ENCODE assay signal across 26 cellular contexts in genomic region chr9:136557036-136557435, GRCh38.
"Had no signal": no experiment of that assay in that cellular context is flagged by ENCODE, and none has a peak within 500 bp of the region (broad histone marks: within the 10 kb centered on the region; RNA-seq: fewer than 3 reads in every experiment).

No MANE protein-coding gene starts in this region.

- H2AFZ ChIP-seq: neural progenitor cell had no signal

- H3K27me3 ChIP-seq: brain microvascular endothelial cell, gastrocnemius medialis, neural progenitor cell, ovary, right lobe of liver, testis had no signal

- H3K9me3 ChIP-seq: gastrocnemius medialis, left ventricle myocardium inferior, ovary, psoas muscle, right lobe of liver, testis had no signal

- FAIRE-seq: small intestine, TTC549 had no signal

- H3K4me2 ChIP-seq: neural progenitor cell had no signal

- H3K27me3 Mint-ChIP-seq: activated naive CD8-positive, alpha-beta T cell treated with anti-CD3 and anti-CD28 coated beads, Interleukin-2, amount 50 U/mL, for 24 hours; activated T-helper 17 cell treated with anti-CD3 and anti-CD28 coated beads, Interleukin-2, amount 50 U/mL, for 72 hours; stimulated activated naive CD8-positive, alpha-beta T cell treated with anti-CD3 and anti-CD28 coated beads, Interleukin-15, amount 100 ng/mL, for 72 hours had no signal

- H3K4me3 Mint-ChIP-seq: activated CD4-positive, alpha-beta memory T cell treated with anti-CD3 and anti-CD28 coated beads, Interleukin-2, amount 10 ng/mL, durations not matched to agents 7 days and 5 days; activated CD8-positive, alpha-beta memory T cell treated with anti-CD3 and anti-CD28 coated beads, Interleukin-2, amount 10 ng/mL, durations not matched to agents 7 days and 5 days; activated naive CD8-positive, alpha-beta T cell treated with anti-CD3 and anti-CD28 coated beads, Interleukin-2, amount 50 U/mL, for 24 hours; activated T-helper 17 cell treated with anti-CD3 and anti-CD28 coated beads, Interleukin-2, amount 50 U/mL, for 72 hours; naive thymus-derived CD4-positive, alpha-beta T cell; neural progenitor cell; stimulated activated naive CD8-positive, alpha-beta T cell treated with anti-CD3 and anti-CD28 coated beads, Interleukin-15, amount 100 ng/mL, for 72 hours; T-helper 2 cell treated with Interferon-gamma antibody and Interleukin-4, amounts not matched to agents 5 μg/mL and 100 μg/mL, for 36 hours had no signal

- H3K36me3 ChIP-seq: brain microvascular endothelial cell, gastrocnemius medialis, left ventricle myocardium inferior, neural progenitor cell, ovary, right lobe of liver had no signal

- H3K4me3 ChIP-seq: gastrocnemius medialis, left ventricle myocardium inferior, neural progenitor cell, ovary, psoas muscle, right lobe of liver, testis had no signal

- H3K9ac ChIP-seq: neural progenitor cell had no signal

- H3K36me3 Mint-ChIP-seq: neural progenitor cell had no signal

- H3K27ac ChIP-seq: brain microvascular endothelial cell, gastrocnemius medialis, left ventricle myocardium inferior, neural progenitor cell, ovary, psoas muscle, testis had no signal

- ATAC-seq: activated CD8-positive, alpha-beta memory T cell treated with anti-CD3 and anti-CD28 coated beads, Interleukin-2, amount 10 ng/mL, durations not matched to agents 7 days and 5 days; activated naive CD8-positive, alpha-beta T cell treated with anti-CD3 and anti-CD28 coated beads, Interleukin-2, amount 50 U/mL, for 24 hours; activated T-helper 17 cell treated with anti-CD3 and anti-CD28 coated beads, Interleukin-2, amount 50 U/mL, for 72 hours; esophagus mucosa; naive thymus-derived CD4-positive, alpha-beta T cell; stimulated activated naive CD8-positive, alpha-beta T cell treated with anti-CD3 and anti-CD28 coated beads, Interleukin-15, amount 100 ng/mL, for 72 hours had no signal

- DNase-seq: activated CD4-positive, alpha-beta memory T cell treated with anti-CD3 and anti-CD28 coated beads, Interleukin-2, amount 10 ng/mL, durations not matched to agents 7 days and 5 days; activated CD4-positive, alpha-beta T cell treated with anti-CD3 and anti-CD28 coated beads for 48 hours; activated CD8-positive, alpha-beta memory T cell treated with anti-CD3 and anti-CD28 coated beads, Interleukin-2, amount 10 ng/mL, durations not matched to agents 7 days and 5 days; activated naive CD4-positive, alpha-beta T cell treated with Interleukin-2 at 50 U/mL for 16 hours; activated naive CD8-positive, alpha-beta T cell treated with anti-CD3 and anti-CD28 coated beads, Interleukin-2, amount 50 U/mL, for 24 hours; activated T-cell treated with anti-CD3 and anti-CD28 coated beads, Interleukin-2, amount 50 U/mL, for 1 hour; anterior cingulate cortex; brain microvascular endothelial cell; cortex of kidney; effector CD8-positive, alpha-beta T cell; left ventricle myocardium inferior; mesendoderm; naive thymus-derived CD4-positive, alpha-beta T cell; ovary; small intestine; stimulated activated CD4-positive, alpha-beta T cell treated with anti-CD3 and anti-CD28 coated beads, Interleukin-4, amount 100 ng/mL, for 1 hour; stimulated activated naive CD8-positive, alpha-beta T cell treated with anti-CD3 and anti-CD28 coated beads, Interleukin-15, amount 100 ng/mL, for 72 hours; testis had no signal

- H3K4me1 Mint-ChIP-seq: activated T-helper 17 cell treated with anti-CD3 and anti-CD28 coated beads, Interleukin-2, amount 50 U/mL, for 72 hours had no signal

- H3K9me3 Mint-ChIP-seq: activated naive CD8-positive, alpha-beta T cell treated with anti-CD3 and anti-CD28 coated beads, Interleukin-2, amount 50 U/mL, for 24 hours; activated T-helper 17 cell treated with anti-CD3 and anti-CD28 coated beads, Interleukin-2, amount 50 U/mL, for 72 hours had no signal

- H3K27ac Mint-ChIP-seq: activated CD4-positive, alpha-beta memory T cell treated with anti-CD3 and anti-CD28 coated beads, Interleukin-2, amount 10 ng/mL, durations not matched to agents 7 days and 5 days; activated CD8-positive, alpha-beta memory T cell treated with anti-CD3 and anti-CD28 coated beads, Interleukin-2, amount 10 ng/mL, durations not matched to agents 7 days and 5 days; activated naive CD8-positive, alpha-beta T cell treated with anti-CD3 and anti-CD28 coated beads, Interleukin-2, amount 50 U/mL, for 24 hours; activated T-helper 17 cell treated with anti-CD3 and anti-CD28 coated beads, Interleukin-2, amount 50 U/mL, for 72 hours; naive thymus-derived CD4-positive, alpha-beta T cell; neural progenitor cell; stimulated activated naive CD8-positive, alpha-beta T cell treated with anti-CD3 and anti-CD28 coated beads, Interleukin-15, amount 100 ng/mL, for 72 hours; T-helper 2 cell treated with Interferon-gamma antibody and Interleukin-4, amounts not matched to agents 5 μg/mL and 100 μg/mL, for 36 hours had no signal

- H3K4me1 ChIP-seq: testis had no signal
